1 cellular context compared by ENCODE assay signal in genomic region chr5:145943674-145944121, GRCh38.
TF ChIP-seq lines count a peak whose summit lies in the region.

No MANE protein-coding gene starts in this region.

TF ChIP-seq in K562, 482 proteins besides CTCF, POLR2A, EP300 and RAD21 (continued from another document):
- TF ChIP-seq, protein P1, sequence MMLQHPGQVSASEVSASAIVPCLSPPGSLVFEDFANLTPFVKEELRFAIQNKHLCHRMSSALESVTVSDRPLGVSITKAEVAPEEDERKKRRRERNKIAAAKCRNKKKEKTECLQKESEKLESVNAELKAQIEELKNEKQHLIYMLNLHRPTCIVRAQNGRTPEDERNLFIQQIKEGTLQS (IDR thresholded peaks at IDR 0.05): 0 out of 2 replicates have a peak, but pooled peaks have one; percentile 23
- TF ChIP-seq, protein P1 (CRISPR knock-in tag; conservative IDR thresholded peaks at IDR 0.05): no peak
- TF ChIP-seq NFIC (IDR thresholded peaks at IDR 0.05) (peak; percentile 93), MEF2D (tag; conservative IDR thresholded peaks at IDR 0.05; ENCODE audit: low read depth) (no peak), NFIX (CRISPR knock-in tag; IDR thresholded peaks at IDR 0.05; ENCODE audit: low read depth) (peak; percentile 64; the same call in 1 of the 2 replicates), SRSF1 (IDR thresholded peaks at IDR 0.05; ENCODE audit: low read depth, low read length) (no peak), FOXK2 (conservative IDR thresholded peaks at IDR 0.05 in 1 of 2, IDR thresholded peaks at IDR 0.05 in 1 of 2; ENCODE audit: low read depth in 2 of 2) (no peak)
